ENCODE assay signal across 2 cellular contexts in genomic region chr1:148743200-148743599, GRCh38. TPM values are rescaled to one million over a fixed set of nuclear protein-coding genes. Genes with fewer than 3 reads are reported as not detected.
"Had no signal": no experiment of that assay in that cellular context is flagged by ENCODE, and none has a peak within 500 bp of the region (broad histone marks: within the 10 kb centered on the region; RNA-seq: fewer than 3 reads in every experiment).

No MANE protein-coding gene starts in this region.

RNA-seq across cellular contexts. Expression of gene NUDT4B, which starts 5.4 kb away (rescaled TPM):
- total RNA-seq: H1, H9 had no signal
